In genomic region chr13:73428706-73429105, GRCh38 we compare ENCODE assay signal across 24 cellular contexts.
DNase-seq lines count a peak whose midpoint lies in the region; ATAC-seq, FAIRE-seq and TF ChIP-seq lines count a peak whose summit lies in the region.
"Had no signal": no experiment of that assay in that cellular context is flagged by ENCODE, and none has a peak within 500 bp of the region (broad histone marks: within the 10 kb centered on the region; RNA-seq: fewer than 3 reads in every experiment).

No MANE protein-coding gene starts in this region.

- peaks cover 4% of the 10 kb centered on the region; the same call in 1 of the 2 replicates for H3K36me3 Mint-ChIP-seq in HFFc6 (ENCODE audit: low read depth)
- H3K36me3 Mint-ChIP-seq: IgD-negative memory B cell had no signal

- H3K27ac Mint-ChIP-seq in HFFc6 = no peak overlapping the region
- H3K27ac Mint-ChIP-seq: dendritic cell treated with granulocyte-macrophage colony-stimulating factor and Interleukin-4, amounts not matched to agents 40 ng/mL and 50 ng/mL, for 4 days; IgD-negative memory B cell had no signal

- peak overlapping the region; percentile 38; the same call in 1 of the 2 replicates for H3K4me3 Mint-ChIP-seq in HFFc6
- H3K4me3 Mint-ChIP-seq: central memory CD8-positive, alpha-beta T cell; dendritic cell treated with granulocyte-macrophage colony-stimulating factor and Interleukin-4, amounts not matched to agents 40 ng/mL and 50 ng/mL, for 4 days; IgD-negative memory B cell had no signal

- H3K27me3 ChIP-seq in RWPE2 (ENCODE audit: insufficient read depth, poor library complexity, severe bottlenecking) (no peaks in the 10 kb centered on the region), foreskin keratinocyte (no peaks in the 10 kb centered on the region), small intestine (ENCODE audit: control insufficient read depth in 2 of 2, insufficient read depth in 2 of 2, low read length in 2 of 2) (no peaks in the 10 kb centered on the region), heart right ventricle (no peaks in the 10 kb centered on the region)
- H3K27me3 ChIP-seq: tibial artery had no signal

- H3K4me1 ChIP-seq in RWPE2 (ENCODE audit: insufficient read depth, poor library complexity, severe bottlenecking) (peaks cover 37% of the 10 kb centered on the region), foreskin keratinocyte (peaks cover 35% of the 10 kb centered on the region), small intestine (ENCODE audit: control insufficient read depth in 2 of 2, insufficient read depth in 1 of 2, low read depth in 1 of 2, low read length in 1 of 2) (no peaks in the 10 kb centered on the region), heart right ventricle (no peaks in the 10 kb centered on the region)
- H3K4me1 ChIP-seq: left ventricle myocardium inferior, tibial artery had no signal

- intact Hi-C loops in heart right ventricle (cut with DNase I) = no loop called here

- WGBS in small intestine, 3 donors = 23 to 55% (median 41%) methylated on average over 1 of the region's 1 CpG
- WGBS in heart right ventricle, 2 donors = 81 to 89% methylated on average over 1 of the region's 1 CpG

- no peaks in the 10 kb centered on the region for H3K9me3 Mint-ChIP-seq in HFFc6

- ATAC-seq in RWPE2 (ENCODE audit: low read depth) (peak; percentile 30; the same call in 1 of the 3 replicates), foreskin keratinocyte (peak; percentile 55), heart right ventricle (no peak)

- FAIRE-seq in small intestine (lab: Jason Lieb, UNC) = no peak

- DNase-seq in HFFc6 (no peak), RWPE2 (ENCODE audit: low spot score) (no peak), foreskin keratinocyte (peak in 1 of 2 donors; percentile 73), small intestine (peak; percentile 68), heart right ventricle (no peak), Kasumi-1 (lab: John Stamatoyannopoulos, UW) (no peak), NCI-H2029 treated with DMSO at 0.1 percent for 48 hours (lab: John Stamatoyannopoulos, UW) (no peak)
- DNase-seq: activated CD4-positive, alpha-beta T cell treated with anti-CD3 and anti-CD28 coated beads, Interleukin-2, amount 50 U/mL, for 4 hours; activated T-cell treated with anti-CD3 and anti-CD28 coated beads, Interleukin-2, amount 50 U/mL, for 48 hours; C1 segment of cervical spinal cord; DMS79 treated with DMSO at 0.1 percent for 48 hours; GF-D8; left ventricle myocardium inferior; NCI-H1694; NCI-H2171; NCI-H510A treated with DMSO at 0.1 percent for 48 hours; NK-92 treated with Interleukin-12 subunit alpha and Interleukin-12 subunit beta, amount 100 ng/mL, for 24 hours; SHP77; stimulated activated CD4-positive, alpha-beta T cell treated with anti-CD3 and anti-CD28 coated beads, Interleukin-12 subunit alpha, Interleukin-12 subunit beta, amount 100 ng/mL, for 4 hours; stimulated activated CD4-positive, alpha-beta T cell treated with anti-CD3 and anti-CD28 coated beads, Interleukin-2, amount 100 ng/mL, for 48 hours; tibial artery had no signal

- no peaks in the 10 kb centered on the region for H3K27me3 Mint-ChIP-seq in HFFc6 (ENCODE audit: insufficient read depth)
- H3K27me3 Mint-ChIP-seq: dendritic cell treated with granulocyte-macrophage colony-stimulating factor and Interleukin-4, amounts not matched to agents 40 ng/mL and 50 ng/mL, for 4 days had no signal

- H3K9me3 ChIP-seq in RWPE2 (ENCODE audit: severe bottlenecking) = no peaks in the 10 kb centered on the region
- H3K9me3 ChIP-seq in small intestine (ENCODE audit: control insufficient read depth, low read depth) = no peaks in the 10 kb centered on the region
- H3K9me3 ChIP-seq in heart right ventricle = no peaks in the 10 kb centered on the region
- H3K9me3 ChIP-seq: left ventricle myocardium inferior, tibial artery had no signal

- H3K27ac ChIP-seq in RWPE2 (ENCODE audit: poor library complexity, severe bottlenecking) (peak overlapping the region; percentile 100), foreskin keratinocyte (peak overlapping the region; percentile 99), small intestine (ENCODE audit: low read depth in 1 of 2, low read length in 1 of 2) (peak overlapping the region in 1 of 2 donors; percentile 22), heart right ventricle (no peak overlapping the region)
- H3K27ac ChIP-seq: left ventricle myocardium inferior, tibial artery had no signal

- H3K4me1 Mint-ChIP-seq in HFFc6 (ENCODE audit: low read depth) = peaks cover 63% of the 10 kb centered on the region
- H3K4me1 Mint-ChIP-seq: central memory CD8-positive, alpha-beta T cell; IgD-negative memory B cell had no signal

- TF ChIP-seq CTCF in HFFc6 (IDR thresholded peaks at IDR 0.05) = no peak
- TF ChIP-seq CTCF in RWPE2 (IDR thresholded peaks at IDR 0.05; ENCODE audit: poor library complexity, severe bottlenecking) = no peak
- no peak for TF ChIP-seq CTCF in foreskin keratinocyte (conservative IDR thresholded peaks at IDR 0.05)
- no peak for TF ChIP-seq CTCF in heart right ventricle (IDR thresholded peaks at IDR 0.05)

- H3K36me3 ChIP-seq in RWPE2 (ENCODE audit: low read depth) (no peaks in the 10 kb centered on the region), small intestine (ENCODE audit: control insufficient read depth in 2 of 2, insufficient read depth in 2 of 2, low read length in 2 of 2) (no peaks in the 10 kb centered on the region), heart right ventricle (no peaks in the 10 kb centered on the region)
- H3K36me3 ChIP-seq: left ventricle myocardium inferior, tibial artery had no signal

- no peak overlapping the region for H3K4me3 ChIP-seq in RWPE2 (ENCODE audit: severe bottlenecking)
- H3K4me3 ChIP-seq in small intestine (ENCODE audit: low read depth in 1 of 2, low read length in 2 of 2) = no peak overlapping the region
- no peak overlapping the region for H3K4me3 ChIP-seq in heart right ventricle
- H3K4me3 ChIP-seq: left ventricle myocardium inferior, tibial artery had no signal

Comparison
In these comparisons a context has a peak if more than half of its experiments do, and no peak if none do; other contexts are left out.
1. ATAC-seq: peak in RWPE2 (single experiment) and foreskin keratinocyte (single experiment); none in heart right ventricle (0 of 8).
2. H3K27ac ChIP-seq: peak in RWPE2 (single experiment) and foreskin keratinocyte (single experiment); none in heart right ventricle (0 of 10).